Comparison of ENCODE assay signal across 12 cellular contexts in the genomic region with DNA sequence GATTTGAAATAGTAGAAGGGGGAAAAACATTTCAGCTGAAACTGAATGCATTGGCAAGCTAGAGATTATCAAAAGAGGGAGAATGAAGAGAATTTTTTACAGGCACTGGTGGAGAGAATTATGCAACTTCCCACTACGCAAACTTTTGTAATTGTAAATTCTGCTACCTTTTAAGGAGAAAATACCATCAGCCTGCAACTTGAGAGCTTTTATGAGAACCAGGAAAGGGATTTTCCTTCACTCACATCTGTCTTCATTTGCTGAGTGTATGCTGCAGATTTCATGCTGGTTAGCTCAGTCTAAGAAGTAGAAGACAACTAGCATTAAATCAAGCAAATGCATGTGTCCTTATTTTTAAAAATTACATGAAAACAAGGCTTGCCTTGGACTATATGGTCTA. TPM values are rescaled to one million over a fixed set of nuclear protein-coding genes. Genes with fewer than 3 reads are reported as not detected.
DNase-seq lines count a peak whose midpoint lies in the region; ATAC-seq and TF ChIP-seq lines count a peak whose summit lies in the region.
"Had no signal": no experiment of that assay in that cellular context is flagged by ENCODE, and none has a peak within 500 bp of the region (broad histone marks: within the 10 kb centered on the region; RNA-seq: fewer than 3 reads in every experiment).

No MANE protein-coding gene starts in this region.

- no peak; the same call in 1 of the 2 replicates for TF ChIP-seq EP300 in Ishikawa (IDR thresholded peaks at IDR 0.05; ENCODE audit: borderline replicate concordance)

- H3K36me3 ChIP-seq in lower lobe of right lung: no peaks in the 10 kb centered on the region
- H3K36me3 ChIP-seq in thoracic aorta: no peaks in the 10 kb centered on the region

- ATAC-seq in lower lobe of right lung (peak in 1 of 2 donors; percentile 34), thoracic aorta (ENCODE audit: insufficient number of reproducible peaks, low FRiP score, low read depth) (no peak), GM18873 (IDR thresholded peaks at IDR 0.05; ENCODE audit: low FRiP score, unreplicated experiment) (no peak), HG03354 (IDR thresholded peaks at IDR 0.05; ENCODE audit: poor library complexity, severe bottlenecking, unreplicated experiment) (no peak), GM18861 (IDR thresholded peaks at IDR 0.05; ENCODE audit: unreplicated experiment) (no peak)
- ATAC-seq: activated CD4-positive, alpha-beta T cell treated with anti-CD3 and anti-CD28 coated beads for 36 hours had no signal

- TF ChIP-seq RAD21 in Ishikawa (IDR thresholded peaks at IDR 0.05; ENCODE audit: low read depth): no peak

- H3K27me3 ChIP-seq in lower lobe of right lung (ENCODE audit: low read depth): no peaks in the 10 kb centered on the region
- H3K27me3 ChIP-seq in thoracic aorta (replicated peaks; ENCODE audit: insufficient read depth): no peaks in the 10 kb centered on the region

- intact Hi-C loops in lower lobe of right lung (cut with DNase I): no loop called here

- peaks cover 18% of the 10 kb centered on the region for H3K4me1 ChIP-seq in lower lobe of right lung
- H3K4me1 ChIP-seq in thoracic aorta (ENCODE audit: control insufficient read depth in 1 of 2, low read depth in 2 of 2): peaks cover 6 to 51% of the 10 kb centered on the region in 2 donors

- H3K9me3 ChIP-seq in lower lobe of right lung (no peaks in the 10 kb centered on the region), thoracic aorta (no peaks in the 10 kb centered on the region)

- H3K27ac ChIP-seq in coronary artery (peak overlapping the region; percentile 89 to 94), lower lobe of right lung (peak overlapping the region; percentile 69), thoracic aorta (peak overlapping the region; percentile 61 to 65)

- TF ChIP-seq CTCF in coronary artery (IDR thresholded peaks at IDR 0.05) (no peak), lower lobe of right lung (IDR thresholded peaks at IDR 0.05) (no peak), thoracic aorta (IDR thresholded peaks at IDR 0.05) (no peak)

- DNase-seq in coronary artery (ENCODE audit: low spot score): no peak
- DNase-seq in lower lobe of right lung: no peak
- DNase-seq in thoracic aorta (ENCODE audit: low spot score): no peak
- no peak for DNase-seq in pons (ENCODE audit: low spot score)
- DNase-seq: activated CD4-positive, alpha-beta T cell treated with anti-CD3 and anti-CD28 coated beads for 36 hours; activated naive CD4-positive, alpha-beta T cell treated with anti-CD3 and anti-CD28 coated beads, Interleukin-2, amount 10 ng/mL, durations not matched to agents 7 days and 5 days; foreskin melanocyte; OCI-M1 had no signal

- peak overlapping the region; percentile 41 for H3K4me3 ChIP-seq in coronary artery
- H3K4me3 ChIP-seq in lower lobe of right lung: no peak overlapping the region
- peak overlapping the region; percentile 6 for H3K4me3 ChIP-seq in thoracic aorta

TF ChIP-seq in Ishikawa, 13 proteins besides CTCF, POLR2A, EP300 and RAD21:
- TF ChIP-seq CEBPB (IDR thresholded peaks at IDR 0.05) (peak; percentile 89), FOXM1 (IDR thresholded peaks at IDR 0.05; ENCODE audit: borderline replicate concordance, low read depth) (no peak)

RNA-seq across cellular contexts. Expression of gene ADAMTS1, which starts 43.7 kb away (rescaled TPM):
- total RNA-seq in lower lobe of right lung: 59.3 TPM
- 100 to 1,000 TPM; 310 to 357 TPM for total RNA-seq in thoracic aorta
- total RNA-seq: activated CD4-positive, alpha-beta T cell treated with anti-CD3 and anti-CD28 coated beads for 36 hours had no signal
